ENCODE assay signal across 13 cellular contexts in genomic region chr10:77282163-77282562, GRCh38.
DNase-seq lines count a peak whose midpoint lies in the region; ATAC-seq and TF ChIP-seq lines count a peak whose summit lies in the region.
"Had no signal": no experiment of that assay in that cellular context is flagged by ENCODE, and none has a peak within 500 bp of the region (broad histone marks: within the 10 kb centered on the region; RNA-seq: fewer than 3 reads in every experiment).

No MANE protein-coding gene starts in this region.

- H3K4me3 Mint-ChIP-seq in endodermal cell: no peak overlapping the region
- H3K4me3 Mint-ChIP-seq in stimulated activated naive CD8-positive, alpha-beta T cell treated with anti-CD3 and anti-CD28 coated beads, Interleukin-15, amount 100 ng/mL, for 72 hours: peak overlapping the region; percentile 38 to 61
- H3K4me3 Mint-ChIP-seq: CD4-positive, CD25-positive, alpha-beta regulatory T cell had no signal

- TF ChIP-seq CTCF in HEK293 (tag by site-specific recombination; IDR thresholded peaks at IDR 0.05) (no peak), endodermal cell (conservative IDR thresholded peaks at IDR 0.05) (no peak), mucosa of descending colon (IDR thresholded peaks at IDR 0.05) (no peak)

- 68 to 100% methylated on average over 1 to 2 of the region's 2 CpGs for WGBS in endodermal cell (ENCODE audit: insufficient coverage in 1 of 2, insufficient read length in 1 of 2), 2 experiments

- H3K4me3 ChIP-seq in HEK293 (ENCODE audit: low read depth, low read length): no peak overlapping the region
- H3K4me3 ChIP-seq in SJCRH30: no peak overlapping the region
- H3K4me3 ChIP-seq in endodermal cell (ENCODE audit: low read length): no peak overlapping the region
- H3K4me3 ChIP-seq in mucosa of descending colon: no peak overlapping the region
- H3K4me3 ChIP-seq: HAP-1 had no signal

- CTCF ChIA-PET in HEK293 (lab: Yijun Ruan, JAX): interaction anchor here (0.8 kb wide), 1 partner anchor 31 kb away, joined by 3 read pairs; no protein-coding TSS in a partner anchor

- POLR2A ChIA-PET in HEK293 (lab: Yijun Ruan, JAX): no interaction called here

- ATAC-seq in stimulated activated naive CD8-positive, alpha-beta T cell treated with anti-CD3 and anti-CD28 coated beads, Interleukin-15, amount 100 ng/mL, for 72 hours: no peak
- ATAC-seq in mucosa of descending colon: no peak

- H3K27me3 ChIP-seq in SJCRH30 (no peaks in the 10 kb centered on the region), endodermal cell (ENCODE audit: control insufficient read depth, insufficient read depth, low read length, poor library complexity, severe bottlenecking) (peaks cover 11% of the 10 kb centered on the region)

- in situ Hi-C loops in KBM-7 (cut with MboI; ENCODE audit: low pct_unique_long_range_greater_than_20kb, low sequenced_read_pairs): no loop called here

- no peak overlapping the region for H3K27ac Mint-ChIP-seq in endodermal cell
- peak overlapping the region in 1 of 2 donors; percentile 41 for H3K27ac Mint-ChIP-seq in stimulated activated naive CD8-positive, alpha-beta T cell treated with anti-CD3 and anti-CD28 coated beads, Interleukin-15, amount 100 ng/mL, for 72 hours
- H3K27ac Mint-ChIP-seq: CD4-positive, CD25-positive, alpha-beta regulatory T cell had no signal

- DNase-seq in SJCRH30: no peak
- DNase-seq in endodermal cell: peak; percentile 26
- no peak for DNase-seq in stimulated activated naive CD8-positive, alpha-beta T cell treated with anti-CD3 and anti-CD28 coated beads, Interleukin-15, amount 100 ng/mL, for 72 hours
- no peak for DNase-seq in mucosa of descending colon
- no peak for DNase-seq in KBM-7
- no peak for DNase-seq in GF-D8 (lab: John Stamatoyannopoulos, UW)
- DNase-seq: AML-193; CD4-positive, CD25-positive, alpha-beta regulatory T cell; NCI-H1436; NCI-H2029 treated with DMSO at 0.1 percent for 48 hours; NCI-H524 had no signal

- H3K4me1 ChIP-seq in HEK293 (ENCODE audit: control insufficient read depth, insufficient read depth, low read length): peaks cover 12% of the 10 kb centered on the region
- H3K4me1 ChIP-seq in SJCRH30: peaks cover 20% of the 10 kb centered on the region
- H3K4me1 ChIP-seq in endodermal cell (ENCODE audit: control insufficient read depth, insufficient read depth, low read length): peaks cover 13% of the 10 kb centered on the region
- peaks cover 2% of the 10 kb centered on the region for H3K4me1 ChIP-seq in mucosa of descending colon (ENCODE audit: low read depth)
- H3K4me1 ChIP-seq: HAP-1 had no signal

- H3K9me3 ChIP-seq in HEK293 (ENCODE audit: control insufficient read depth, insufficient read depth, low read depth, low read length): no peaks in the 10 kb centered on the region
- H3K9me3 ChIP-seq in SJCRH30 (replicated peaks): peaks cover 5% of the 10 kb centered on the region; the same call in 1 of the 2 replicates
- H3K9me3 ChIP-seq in endodermal cell (ENCODE audit: control insufficient read depth, low read length): peaks cover 16% of the 10 kb centered on the region
- no peaks in the 10 kb centered on the region for H3K9me3 ChIP-seq in mucosa of descending colon
- H3K9me3 ChIP-seq: HAP-1 had no signal

- intact Hi-C loops in mucosa of descending colon (cut with DNase I, micrococcal nuclease): no loop called here

- H3K36me3 Mint-ChIP-seq in endodermal cell (ENCODE audit: low read depth): no peaks in the 10 kb centered on the region
- H3K36me3 Mint-ChIP-seq: CD4-positive, CD25-positive, alpha-beta regulatory T cell had no signal

- H3K9ac ChIP-seq in endodermal cell (ENCODE audit: extremely low read depth, low read length, poor library complexity, severe bottlenecking): no peak overlapping the region

- peaks cover 27% of the 10 kb centered on the region for H3K4me1 Mint-ChIP-seq in endodermal cell
- peaks cover 45% of the 10 kb centered on the region for H3K4me1 Mint-ChIP-seq in stimulated activated naive CD8-positive, alpha-beta T cell treated with anti-CD3 and anti-CD28 coated beads, Interleukin-15, amount 100 ng/mL, for 72 hours
- H3K4me1 Mint-ChIP-seq: CD4-positive, CD25-positive, alpha-beta regulatory T cell had no signal

- H3K27ac ChIP-seq in HEK293 (ENCODE audit: extremely low read depth, low read depth, low read length) (no peak overlapping the region), SJCRH30 (peak overlapping the region; percentile 5; the same call in 1 of the 2 replicates), endodermal cell (ENCODE audit: low read depth, low read length) (no peak overlapping the region)

- H3K27me3 Mint-ChIP-seq in endodermal cell (ENCODE audit: insufficient read depth): peaks cover 53% of the 10 kb centered on the region
- H3K27me3 Mint-ChIP-seq in stimulated activated naive CD8-positive, alpha-beta T cell treated with anti-CD3 and anti-CD28 coated beads, Interleukin-15, amount 100 ng/mL, for 72 hours: peaks cover 27% of the 10 kb centered on the region
- H3K27me3 Mint-ChIP-seq: CD4-positive, CD25-positive, alpha-beta regulatory T cell had no signal

- H3K9me3 Mint-ChIP-seq in endodermal cell: peaks cover 22% of the 10 kb centered on the region
- peaks cover 5 to 16% of the 10 kb centered on the region in 2 donors for H3K9me3 Mint-ChIP-seq in stimulated activated naive CD8-positive, alpha-beta T cell treated with anti-CD3 and anti-CD28 coated beads, Interleukin-15, amount 100 ng/mL, for 72 hours

- no peaks in the 10 kb centered on the region for H3K36me3 ChIP-seq in HEK293 (ENCODE audit: control insufficient read depth in 2 of 2, insufficient read depth in 1 of 2, low read length in 2 of 2)
- H3K36me3 ChIP-seq in SJCRH30: no peaks in the 10 kb centered on the region
- no peaks in the 10 kb centered on the region for H3K36me3 ChIP-seq in endodermal cell (ENCODE audit: control insufficient read depth, insufficient read depth, low read length)
- no peaks in the 10 kb centered on the region for H3K36me3 ChIP-seq in mucosa of descending colon (ENCODE audit: low read depth)
- H3K36me3 ChIP-seq: HAP-1 had no signal

TF ChIP-seq in HEK293, 187 proteins besides CTCF, POLR2A, EP300 and RAD21:
- TF ChIP-seq ZNF629 (tag by site-specific recombination; IDR thresholded peaks at IDR 0.05) (no peak), ZNF48 (tag by site-specific recombination; IDR thresholded peaks at IDR 0.05) (no peak), ZNF837 (tag by site-specific recombination; IDR thresholded peaks at IDR 0.05) (no peak), MZF1 (tag by site-specific recombination; IDR thresholded peaks at IDR 0.05; ENCODE audit: borderline replicate concordance) (no peak), ZNF324 (tag by site-specific recombination; IDR thresholded peaks at IDR 0.05) (no peak), ZNF211 (tag by site-specific recombination; IDR thresholded peaks at IDR 0.05; ENCODE audit: low read depth) (no peak), PRDM1 (tag by site-specific recombination; IDR thresholded peaks at IDR 0.05) (peak; percentile 56), ZNF18 (tag by site-specific recombination; IDR thresholded peaks at IDR 0.05) (no peak), ZNF580 (tag by site-specific recombination; IDR thresholded peaks at IDR 0.05) (no peak)
